Comparison of ENCODE assay signal across 13 cellular contexts in genomic region chr3:16496408-16497222, GRCh38. TPM values are rescaled to one million over a fixed set of nuclear protein-coding genes. Genes with fewer than 3 reads are reported as not detected.
DNase-seq lines count a peak whose midpoint lies in the region; ATAC-seq, FAIRE-seq and TF ChIP-seq lines count a peak whose summit lies in the region.
"Had no signal": no experiment of that assay in that cellular context is flagged by ENCODE, and none has a peak within 500 bp of the region (broad histone marks: within the 10 kb centered on the region; RNA-seq: fewer than 3 reads in every experiment).

No MANE protein-coding gene starts in this region.

- FAIRE-seq in H54 (lab: Jason Lieb, UNC), result no peak

- peak overlapping the region; percentile 18 for H3K27ac ChIP-seq in epithelial cell of prostate
- H3K27ac ChIP-seq: lower lobe of right lung, WERI-Rb-1 had no signal

- TF ChIP-seq POLR2A in H54 (IDR thresholded peaks at IDR 0.05; ENCODE audit: low read depth, low read length), result no peak

- DNase-seq in epithelial cell of prostate (ENCODE audit: low read depth, low spot score) (no peak), superior temporal gyrus (ENCODE audit: extremely low spot score) (no peak), COLO829 (ENCODE audit: low spot score) (no peak), left lobe of liver (ENCODE audit: low spot score) (no peak), H54 (ENCODE audit: insufficient read length, low spot score) (no peak)
- DNase-seq: dermis blood vessel endothelial cell; lower lobe of right lung; NCI-H1048; stimulated activated CD4-positive, alpha-beta T cell treated with anti-CD3 and anti-CD28 coated beads, Interleukin-2, amount 100 ng/mL, for 24 hours; WERI-Rb-1 had no signal

- peak; percentile 58 for ATAC-seq in GM18499 (IDR thresholded peaks at IDR 0.05; ENCODE audit: insufficient read depth, unreplicated experiment)
- ATAC-seq in GM21367 (IDR thresholded peaks at IDR 0.05; ENCODE audit: unreplicated experiment), result peak; percentile 67
- ATAC-seq in HG03439 (IDR thresholded peaks at IDR 0.05; ENCODE audit: unreplicated experiment), result peak; percentile 51
- no peak for ATAC-seq in left lobe of liver
- ATAC-seq: lower lobe of right lung had no signal

RNA-seq across cellular contexts. Expression of gene RFTN1, which starts 16.9 kb away (rescaled TPM):
- total RNA-seq in left lobe of liver, result 20.9 TPM
